In the genomic region with DNA sequence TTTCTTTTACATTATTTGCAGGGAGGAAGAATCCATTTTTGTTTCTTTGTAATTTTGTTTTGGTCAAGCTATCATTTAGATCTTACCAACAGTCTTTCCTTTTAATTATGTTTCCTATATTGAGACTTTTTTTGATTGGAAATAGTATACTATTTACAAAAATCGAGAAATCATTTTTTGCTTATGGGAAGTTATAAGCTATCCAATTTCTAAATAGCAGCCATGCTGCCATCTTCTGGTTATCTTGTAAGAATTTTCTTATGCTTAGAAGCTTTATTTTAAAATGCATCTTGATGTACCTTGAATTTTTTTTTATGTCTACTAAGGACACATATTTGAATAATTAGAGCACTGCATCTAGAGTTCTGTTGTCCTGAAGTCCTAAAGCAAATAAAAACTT, we compare ENCODE assay signal across 12 cellular contexts.
DNase-seq lines count a peak whose midpoint lies in the region; ATAC-seq, FAIRE-seq and TF ChIP-seq lines count a peak whose summit lies in the region.
"Had no signal": no experiment of that assay in that cellular context is flagged by ENCODE, and none has a peak within 500 bp of the region (broad histone marks: within the 10 kb centered on the region; RNA-seq: fewer than 3 reads in every experiment).

No MANE protein-coding gene starts in this region.

- no peaks in the 10 kb centered on the region for H3K79me1 ChIP-seq in neuronal stem cell (ENCODE audit: low read depth, low read length)

- TF ChIP-seq CTCF in AG09319 (IDR thresholded peaks at IDR 0.05; ENCODE audit: low read depth, low read length) (peak; percentile 5), KMS-11 (conservative IDR thresholded peaks at IDR 0.05; ENCODE audit: low read depth, low read length) (peak; percentile 34; the same call in 1 of the 2 replicates), gastroesophageal sphincter (IDR thresholded peaks at IDR 0.05) (peak in 3 of 4 experiments; percentile 16 to 28 (median 17))

- H3K23ac ChIP-seq in neuronal stem cell (ENCODE audit: low read depth, low read length, poor library complexity) = no peak overlapping the region

- no peak overlapping the region for H2AK5ac ChIP-seq in neuronal stem cell (ENCODE audit: low read depth, low read length)

- no peak overlapping the region for H2BK15ac ChIP-seq in neuronal stem cell (ENCODE audit: low read length)

- H3K4me1 ChIP-seq in KMS-11 (ENCODE audit: low read depth, poor library complexity, severe bottlenecking) (peaks cover 23% of the 10 kb centered on the region), gastroesophageal sphincter (no peaks in the 10 kb centered on the region), small intestine (ENCODE audit: control insufficient read depth in 2 of 2, insufficient read depth in 1 of 2, low read depth in 1 of 2, low read length in 1 of 2) (no peaks in the 10 kb centered on the region), neuronal stem cell (ENCODE audit: control insufficient read depth in 2 of 2, insufficient read depth in 1 of 2, low read depth in 1 of 2, low read length in 2 of 2) (no peaks in the 10 kb centered on the region)
- H3K4me1 ChIP-seq: tibial nerve had no signal

- no peaks in the 10 kb centered on the region for H4K20me1 ChIP-seq in KMS-11 (ENCODE audit: insufficient read depth)

- H3K79me2 ChIP-seq in KMS-11 (ENCODE audit: insufficient read depth, low read depth) = no peaks in the 10 kb centered on the region

- no peak for TF ChIP-seq POLR2A in gastroesophageal sphincter (IDR thresholded peaks at IDR 0.05)

- ATAC-seq in gastroesophageal sphincter = no peak
- ATAC-seq in activated CD4-positive, CD25-positive, alpha-beta regulatory T cell treated with anti-CD3 and anti-CD28 coated beads, Interleukin-2, amount 50 U/mL, for 24 hours = no peak

- no peak overlapping the region for H3K18ac ChIP-seq in neuronal stem cell (ENCODE audit: low read length)

- H3K4me3 ChIP-seq in KMS-11 (IDR thresholded peaks at IDR 0.05; ENCODE audit: insufficient read depth, low read depth, low read length) (no peak overlapping the region), gastroesophageal sphincter (no peak overlapping the region), small intestine (ENCODE audit: low read depth in 1 of 2, low read length in 2 of 2) (no peak overlapping the region), neuronal stem cell (ENCODE audit: low read length in 2 of 2) (no peak overlapping the region)
- H3K4me3 ChIP-seq: SK-N-MC, tibial nerve had no signal

- H4K8ac ChIP-seq in neuronal stem cell (ENCODE audit: low read depth, low read length) = no peak overlapping the region

- H3K36me3 ChIP-seq in KMS-11 (ENCODE audit: insufficient read depth) (no peaks in the 10 kb centered on the region), gastroesophageal sphincter (no peaks in the 10 kb centered on the region), small intestine (ENCODE audit: control insufficient read depth in 2 of 2, insufficient read depth in 2 of 2, low read length in 2 of 2) (no peaks in the 10 kb centered on the region), neuronal stem cell (replicated peaks in 1 of 2; ENCODE audit: control insufficient read depth in 2 of 2, insufficient read depth in 2 of 2, low read length in 2 of 2) (no peaks in the 10 kb centered on the region)
- H3K36me3 ChIP-seq: tibial nerve had no signal

- H3K9ac ChIP-seq in KMS-11 = no peak overlapping the region
- H3K9ac ChIP-seq in neuronal stem cell (ENCODE audit: low read depth, low read length, poor library complexity) = no peak overlapping the region

- no peak overlapping the region for H3K4ac ChIP-seq in neuronal stem cell (ENCODE audit: low read length)

- no peak overlapping the region for H2BK12ac ChIP-seq in neuronal stem cell (ENCODE audit: low read length)

- H3K27ac ChIP-seq in KMS-11 (no peak overlapping the region), gastroesophageal sphincter (no peak overlapping the region), small intestine (ENCODE audit: low read depth in 1 of 2, low read length in 1 of 2) (no peak overlapping the region), neuronal stem cell (replicated peaks; ENCODE audit: low read length) (no peak overlapping the region)
- H3K27ac ChIP-seq: SK-N-MC, tibial nerve had no signal

- no peak for TF ChIP-seq EP300 in gastroesophageal sphincter (IDR thresholded peaks at IDR 0.05)

- no peaks in the 10 kb centered on the region for H3K27me3 ChIP-seq in KMS-11 (ENCODE audit: insufficient read depth, low read depth)
- no peaks in the 10 kb centered on the region for H3K27me3 ChIP-seq in gastroesophageal sphincter
- H3K27me3 ChIP-seq in small intestine (ENCODE audit: control insufficient read depth in 2 of 2, insufficient read depth in 2 of 2, low read length in 2 of 2) = no peaks in the 10 kb centered on the region
- H3K27me3 ChIP-seq in neuronal stem cell (ENCODE audit: control insufficient read depth in 3 of 3, insufficient read depth in 3 of 3, low read depth in 1 of 3, low read length in 3 of 3) = no peaks in the 10 kb centered on the region
- H3K27me3 ChIP-seq: tibial nerve had no signal

- H3K4me2 ChIP-seq in KMS-11 (no peak overlapping the region), neuronal stem cell (ENCODE audit: insufficient read depth, low read length, poor library complexity, severe bottlenecking) (no peak overlapping the region)

- no peak overlapping the region for H4K91ac ChIP-seq in neuronal stem cell (ENCODE audit: low read depth, low read length, poor library complexity)

- no peak overlapping the region for H3K14ac ChIP-seq in neuronal stem cell (ENCODE audit: low read length)

- 5 to 18% methylated on average over 1 of the region's 1 CpG for WGBS in gastroesophageal sphincter (ENCODE audit: low coverage in 1 of 2), 2 donors
- WGBS in small intestine, 3 donors = 18 to 33% (median 27%) methylated on average over 1 of the region's 1 CpG
- no CpG with 5 or more reads among the region's 1 CpG for WGBS in neuronal stem cell (ENCODE audit: extremely low coverage in 2 of 2, insufficient read length in 2 of 2, insufficient replicate concordance in 1 of 2), 2 donors

- DNase-seq in AG09319 (ENCODE audit: extremely low read depth, low read depth) = no peak
- peak; percentile 5 for DNase-seq in SW480 (ENCODE audit: low spot score)
- DNase-seq in small intestine = no peak
- DNase-seq in activated T-cell treated with anti-CD3 and anti-CD28 coated beads, Interleukin-2, amount 50 U/mL, for 48 hours = no peak
- no peak for DNase-seq in neuronal stem cell (ENCODE audit: low spot score)
- DNase-seq: activated CD8-positive, alpha-beta memory T cell treated with anti-CD3 and anti-CD28 coated beads, Interleukin-2, amount 50 U/mL, for 48 hours; Calu3 had no signal

- H3K9me3 ChIP-seq in gastroesophageal sphincter = no peaks in the 10 kb centered on the region
- H3K9me3 ChIP-seq in small intestine (ENCODE audit: control insufficient read depth, low read depth) = no peaks in the 10 kb centered on the region
- no peaks in the 10 kb centered on the region for H3K9me3 ChIP-seq in neuronal stem cell (replicated peaks in 1 of 2; ENCODE audit: control insufficient read depth in 2 of 2, insufficient read depth in 1 of 2, low read depth in 1 of 2, low read length in 2 of 2)
- H3K9me3 ChIP-seq: tibial nerve had no signal

- no peak for FAIRE-seq in small intestine (lab: Jason Lieb, UNC)

- H2AFZ ChIP-seq in KMS-11 (ENCODE audit: low read depth) = no peak overlapping the region
- H2AFZ ChIP-seq in neuronal stem cell (ENCODE audit: low read length) = no peak overlapping the region

- no peak overlapping the region for H2BK120ac ChIP-seq in neuronal stem cell (ENCODE audit: low read depth, low read length)

- H2BK5ac ChIP-seq in neuronal stem cell (ENCODE audit: low read length) = no peak overlapping the region
